15 cellular contexts compared by ENCODE assay signal in the genomic region with DNA sequence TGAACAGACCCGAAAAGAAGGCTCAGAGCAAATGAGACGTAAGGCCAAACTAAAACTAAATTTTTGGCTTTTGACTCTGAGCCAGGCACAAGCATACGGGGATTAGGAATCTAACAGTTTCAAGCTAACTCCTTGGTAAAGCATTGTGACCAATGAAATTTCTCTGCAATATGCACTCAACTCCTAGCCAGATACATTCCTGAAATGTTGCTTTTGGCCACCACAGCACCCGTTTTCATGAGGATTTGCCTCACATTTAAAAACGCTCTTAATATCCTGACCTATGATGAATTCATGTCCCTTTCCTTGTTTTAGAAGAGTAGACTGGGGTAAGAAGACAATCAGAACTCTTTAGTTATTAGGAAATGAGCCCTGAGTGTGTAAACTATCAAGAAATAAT. TPM values are rescaled to one million over a fixed set of nuclear protein-coding genes. Genes with fewer than 3 reads are reported as not detected.
DNase-seq lines count a peak whose midpoint lies in the region; ATAC-seq lines count a peak whose summit lies in the region.
"Had no signal": no experiment of that assay in that cellular context is flagged by ENCODE, and none has a peak within 500 bp of the region (broad histone marks: within the 10 kb centered on the region; RNA-seq: fewer than 3 reads in every experiment).

No MANE protein-coding gene starts in this region.

- ATAC-seq in HG03520 (IDR thresholded peaks at IDR 0.05; ENCODE audit: unreplicated experiment) = no peak

- peak; percentile 23 for DNase-seq in AG08395 (ENCODE audit: low spot score)
- peak; percentile 66 for DNase-seq in NCI-H446 treated with DMSO at 0.1 percent for 48 hours (lab: John Stamatoyannopoulos, UW)
- DNase-seq in dedifferentiated amniotic fluid mesenchymal stem cell (ENCODE audit: extremely low spot score) = peak; percentile 90
- DNase-seq in lung microvascular endothelial cell (ENCODE audit: low read depth in 2 of 2) = peak; percentile 44 to 83
- DNase-seq in NCI-H2107 treated with DMSO at 0.1 percent for 48 hours (lab: John Stamatoyannopoulos, UW; ENCODE audit: unreplicated experiment) = no peak
- DNase-seq in activated CD8-positive, alpha-beta memory T cell treated with anti-CD3 and anti-CD28 coated beads, Interleukin-2, amount 50 U/mL, for 48 hours = no peak
- DNase-seq in NCI-H2029 (lab: John Stamatoyannopoulos, UW) = no peak
- DNase-seq: activated gamma-delta T cell; effector CD8-positive, alpha-beta T cell; H7; islet precursor cell; NCI-H345; ovary had no signal

RNA-seq across cellular contexts. Expression of a gene that starts 53.1 kb away (rescaled TPM):
- total RNA-seq in lung microvascular endothelial cell = not detected in 2 replicates
- total RNA-seq: H7, temporal lobe had no signal

RNA-seq across cellular contexts. Expression of a gene that starts 59.3 kb away (rescaled TPM):
- total RNA-seq in lung microvascular endothelial cell = 33.1 and 36.1 TPM in 2 replicates

Comparison
In these comparisons a context has a peak if more than half of its experiments do, and no peak if none do; other contexts are left out.
1. DNase-seq: peak in AG08395 (single experiment), NCI-H446 treated with DMSO at 0.1 percent for 48 hours (single experiment), dedifferentiated amniotic fluid mesenchymal stem cell (single experiment) and lung microvascular endothelial cell (2 of 2); none in NCI-H2107 treated with DMSO at 0.1 percent for 48 hours (single experiment), activated CD8-positive, alpha-beta memory T cell treated with anti-CD3 and anti-CD28 coated beads, Interleukin-2, amount 50 U/mL, for 48 hours (single experiment) and NCI-H2029 (single experiment).